ENCODE assay signal across 5 cellular contexts in genomic region chr9:62908271-62908670, GRCh38.
DNase-seq lines count a peak whose midpoint lies in the region; ATAC-seq and TF ChIP-seq lines count a peak whose summit lies in the region.
"Not testable (repeated sequence)": the region's sequence is repeated elsewhere in the genome, so short reads cannot be mapped to it uniquely, and the experiment has no call there.

No MANE protein-coding gene starts in this region.

- not testable (repeated sequence) for H3K27ac ChIP-seq in right lobe of liver, sigmoid colon

- not testable (repeated sequence) for H3K4me3 ChIP-seq in right lobe of liver, sigmoid colon

- H3K9me3 ChIP-seq in right lobe of liver, sigmoid colon: not testable (repeated sequence)

- H3K36me3 ChIP-seq in right lobe of liver, sigmoid colon: not testable (repeated sequence)

- ATAC-seq in right lobe of liver = not testable (repeated sequence)

- WGBS in right lobe of liver (ENCODE audit: insufficient coverage, low coverage, low lambda C conversion rate, missing lambda C conversion rate) = no CpG with 5 or more reads among the region's 4 CpGs
- 64 to 73% methylated on average over 3 of the region's 4 CpGs for WGBS in sigmoid colon, 2 donors

- peak; percentile 16 for DNase-seq in activated effector memory CD4-positive, alpha-beta T cell treated with anti-CD3 and anti-CD28 coated beads, Interleukin-2, amount 50 U/mL, for 16 hours
- DNase-seq in cardiac septum (ENCODE audit: low spot score) (peak; percentile 58), right lobe of liver (peak in 2 of 3 donors; percentile 1 to 20), posterior vena cava (ENCODE audit: low spot score) (peak; percentile 55), sigmoid colon (peak; percentile 47)

- not testable (repeated sequence) for TF ChIP-seq EP300 in sigmoid colon (IDR thresholded peaks at IDR 0.05)

- not testable (repeated sequence) for TF ChIP-seq CTCF in right lobe of liver (IDR thresholded peaks at IDR 0.05); sigmoid colon (IDR thresholded peaks at IDR 0.05)

- H3K4me1 ChIP-seq in right lobe of liver, sigmoid colon: not testable (repeated sequence)

- intact Hi-C loops in cardiac septum (cut with DNase I); right lobe of liver (cut with DNase I); posterior vena cava (cut with DNase I); sigmoid colon (cut with DNase I): not testable (repeated sequence)

- not testable (repeated sequence) for H3K27me3 ChIP-seq in right lobe of liver, sigmoid colon

- TF ChIP-seq POLR2A in right lobe of liver (IDR thresholded peaks at IDR 0.05); sigmoid colon (IDR thresholded peaks at IDR 0.05): not testable (repeated sequence)
